ENCODE assay signal across 13 cellular contexts in genomic region chr17:40915721-40916256, GRCh38. TPM values are rescaled to one million over a fixed set of nuclear protein-coding genes. Genes with fewer than 3 reads are reported as not detected.
DNase-seq lines count a peak whose midpoint lies in the region; ATAC-seq, FAIRE-seq and TF ChIP-seq lines count a peak whose summit lies in the region.
"Had no signal": no experiment of that assay in that cellular context is flagged by ENCODE, and none has a peak within 500 bp of the region (broad histone marks: within the 10 kb centered on the region; RNA-seq: fewer than 3 reads in every experiment).

No MANE protein-coding gene starts in this region.

- H3K9me3 ChIP-seq in small intestine (ENCODE audit: control insufficient read depth, low read depth): no peaks in the 10 kb centered on the region

- no peaks in the 10 kb centered on the region for H3K4me1 ChIP-seq in small intestine (ENCODE audit: control insufficient read depth in 2 of 2, insufficient read depth in 1 of 2, low read depth in 1 of 2, low read length in 1 of 2)

- no peak for FAIRE-seq in small intestine (lab: Jason Lieb, UNC)

- DNase-seq in CD1c-positive myeloid dendritic cell (ENCODE audit: extremely low spot score) (peak; percentile 76), brain microvascular endothelial cell (no peak), mesothelial cell of epicardium (ENCODE audit: low spot score in 2 of 2, unreplicated experiment in 2 of 2) (no peak), small intestine (no peak)
- DNase-seq: effector memory CD4-positive, alpha-beta T cell; NCI-H82; stimulated activated CD4-positive, alpha-beta T cell treated with anti-CD3 and anti-CD28 coated beads, Interleukin-15, amount 100 ng/mL, for 24 hours; WERI-Rb-1 had no signal

- H3K9me3 Mint-ChIP-seq in mesothelial cell of epicardium: no peaks in the 10 kb centered on the region

- H3K27ac ChIP-seq in brain microvascular endothelial cell (peak overlapping the region; percentile 90), small intestine (ENCODE audit: low read depth in 1 of 2, low read length in 1 of 2) (no peak overlapping the region)
- H3K27ac ChIP-seq: WERI-Rb-1 had no signal

- H3K4me3 ChIP-seq in brain microvascular endothelial cell (ENCODE audit: low read depth, low read length) (no peak overlapping the region), small intestine (ENCODE audit: low read depth in 1 of 2, low read length in 2 of 2) (no peak overlapping the region)

- no peak for TF ChIP-seq CTCF in brain microvascular endothelial cell (IDR thresholded peaks at IDR 0.05; ENCODE audit: low read depth, low read length, missing control alignments)
- TF ChIP-seq CTCF in mesothelial cell of epicardium (IDR thresholded peaks at IDR 0.05; ENCODE audit: unreplicated experiment): no peak

- peaks cover 30% of the 10 kb centered on the region for H3K4me1 Mint-ChIP-seq in mesothelial cell of epicardium

- no peaks in the 10 kb centered on the region for H3K36me3 Mint-ChIP-seq in mesothelial cell of epicardium

- no peaks in the 10 kb centered on the region for H3K36me3 ChIP-seq in brain microvascular endothelial cell (replicated peaks)
- H3K36me3 ChIP-seq in small intestine (ENCODE audit: control insufficient read depth in 2 of 2, insufficient read depth in 2 of 2, low read length in 2 of 2): no peaks in the 10 kb centered on the region
- H3K36me3 ChIP-seq: WERI-Rb-1 had no signal

- H3K27me3 ChIP-seq in brain microvascular endothelial cell (replicated peaks) (no peaks in the 10 kb centered on the region), small intestine (ENCODE audit: control insufficient read depth in 2 of 2, insufficient read depth in 2 of 2, low read length in 2 of 2) (no peaks in the 10 kb centered on the region)

- H3K4me3 Mint-ChIP-seq in mesothelial cell of epicardium: no peak overlapping the region

- in situ Hi-C loops in brain microvascular endothelial cell (cut with HindIII; ENCODE audit: low pct_ligation_motif_present, low sequenced_read_pairs): no loop called here

- WGBS in small intestine, 3 donors: 55 to 62% (median 56%) methylated on average over 2 of the region's 2 CpGs

- H3K27me3 Mint-ChIP-seq in mesothelial cell of epicardium (ENCODE audit: low read depth): no peaks in the 10 kb centered on the region

- ATAC-seq in HG03103 (IDR thresholded peaks at IDR 0.05; ENCODE audit: low read depth, unreplicated experiment) (peak; percentile 51), GM18519 (IDR thresholded peaks at IDR 0.05; ENCODE audit: low FRiP score, unreplicated experiment) (no peak), HG03108 (IDR thresholded peaks at IDR 0.05; ENCODE audit: unreplicated experiment) (no peak), HG03159 (IDR thresholded peaks at IDR 0.05; ENCODE audit: unreplicated experiment) (no peak)

- peak overlapping the region; percentile 81 for H3K27ac Mint-ChIP-seq in mesothelial cell of epicardium

RNA-seq across cellular contexts. Expression of gene KRT23, which starts 21.7 kb away (rescaled TPM):
- 2.3 to 2.8 TPM (median 2.6 TPM) in 3 replicates for total RNA-seq in mesothelial cell of epicardium
- under 1 TPM in 1 of 3 donors, not detected in 2; 0.82 TPM for polyA plus RNA-seq in small intestine

RNA-seq across cellular contexts. Expression of gene KRT20, which starts 30.7 kb away (rescaled TPM):
- not detected in 3 replicates for total RNA-seq in mesothelial cell of epicardium
- 1,000 to 10,000 TPM in 1 of 3 donors, 100 to 1,000 TPM in 2; 369 to 1,534 (median 721) TPM for polyA plus RNA-seq in small intestine
- total RNA-seq: mononuclear cell had no signal

RNA-seq across cellular contexts. Expression of gene KRT12, which starts 48.8 kb away (rescaled TPM):
- total RNA-seq in mesothelial cell of epicardium: not detected in 3 replicates
- polyA plus RNA-seq in small intestine: 1 to 10 TPM in 2 of 3 donors, under 1 TPM in 1; 0.33 to 9.2 (median 5.9) TPM
- total RNA-seq: mononuclear cell had no signal

RNA-seq across cellular contexts. Expression of gene KRT39, which starts 51.0 kb away (rescaled TPM):
- not detected in 3 replicates for total RNA-seq in mesothelial cell of epicardium
- under 1 TPM in 1 of 3 donors, not detected in 2; 0.03 TPM for polyA plus RNA-seq in small intestine
- total RNA-seq: mononuclear cell had no signal
